Comparison of ENCODE assay signal across 15 cellular contexts in the genomic region with DNA sequence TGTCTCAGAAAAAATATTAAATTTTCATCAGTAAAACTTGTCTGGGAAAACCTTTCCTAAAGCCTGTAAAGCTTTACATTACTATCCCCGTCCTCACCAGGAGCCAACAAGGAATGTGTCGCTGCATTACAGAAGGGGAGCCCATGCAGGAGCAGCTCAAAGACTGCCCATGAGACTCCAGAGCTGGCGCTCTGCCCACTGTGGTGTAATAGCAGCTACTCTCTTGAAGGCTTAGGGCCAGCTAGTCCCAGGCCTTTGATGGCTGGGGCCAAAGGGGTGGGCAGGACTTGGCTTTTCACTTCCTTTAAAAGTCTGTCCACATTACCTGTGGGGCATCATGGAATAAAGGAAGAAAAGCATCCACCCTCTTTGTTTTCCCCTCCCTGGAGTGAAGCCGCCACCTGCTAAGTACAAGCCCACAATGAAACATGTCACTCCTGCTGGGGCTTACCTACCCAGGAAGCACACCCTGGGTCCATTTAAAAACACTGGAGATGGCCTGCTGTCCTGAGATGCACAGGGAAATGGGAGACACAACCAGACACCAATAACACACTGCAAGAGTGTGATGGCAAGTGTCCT.
A peak's percentile ranks its signal among the peaks of the same experiment; 100 is the strongest.
DNase-seq lines count a peak whose midpoint lies in the region; ATAC-seq and TF ChIP-seq lines count a peak whose summit lies in the region.
"Had no signal": no experiment of that assay in that cellular context is flagged by ENCODE, and none has a peak within 500 bp of the region (broad histone marks: within the 10 kb centered on the region; RNA-seq: fewer than 3 reads in every experiment).

No MANE protein-coding gene starts in this region.

- CTCF ChIA-PET in HEK293 (lab: Yijun Ruan, JAX): interaction anchor here (1.2 kb wide), 1 partner anchor 164 kb away, joined by 3 read pairs; no protein-coding TSS in a partner anchor
- CTCF ChIA-PET in GM10248 (lab: Yijun Ruan, JAX): interaction anchor here (1.3 kb wide), 1 partner anchor 12 kb away, joined by 3 read pairs; no protein-coding TSS in a partner anchor

- H3K9me3 ChIP-seq in HEK293 (ENCODE audit: control insufficient read depth, insufficient read depth, low read depth, low read length): no peaks in the 10 kb centered on the region
- H3K9me3 ChIP-seq in left ventricle myocardium inferior (replicated peaks): no peaks in the 10 kb centered on the region
- H3K9me3 ChIP-seq in sigmoid colon: no peaks in the 10 kb centered on the region
- H3K9me3 ChIP-seq: gastrocnemius medialis, pancreas had no signal

- H3K4me3 ChIP-seq in HEK293 (ENCODE audit: low read depth, low read length): no peak overlapping the region
- H3K4me3 ChIP-seq in left ventricle myocardium inferior: no peak overlapping the region
- no peak overlapping the region for H3K4me3 ChIP-seq in sigmoid colon
- H3K4me3 ChIP-seq: dorsolateral prefrontal cortex, gastrocnemius medialis, pancreas, SK-N-MC had no signal

- H3K27ac ChIP-seq in HEK293 (ENCODE audit: extremely low read depth, low read depth, low read length): no peak overlapping the region
- no peak overlapping the region for H3K27ac ChIP-seq in left ventricle myocardium inferior (replicated peaks)
- H3K27ac ChIP-seq in sigmoid colon: no peak overlapping the region
- H3K27ac ChIP-seq: dorsolateral prefrontal cortex, gastrocnemius medialis, pancreas, SK-N-MC had no signal

- no peaks in the 10 kb centered on the region; the same call in 1 of the 2 replicates for H3K4me1 ChIP-seq in HEK293 (ENCODE audit: control insufficient read depth, insufficient read depth, low read length)
- H3K4me1 ChIP-seq in left ventricle myocardium inferior: peaks cover 36% of the 10 kb centered on the region
- peaks cover 0 to 37% (median 35%) of the 10 kb centered on the region in 4 donors for H3K4me1 ChIP-seq in sigmoid colon
- H3K4me1 ChIP-seq: pancreas had no signal

- TF ChIP-seq CTCF in HEK293 (tag by site-specific recombination; IDR thresholded peaks at IDR 0.05) (no peak), left ventricle myocardium inferior (IDR thresholded peaks at IDR 0.05; ENCODE audit: borderline replicate concordance) (no peak), sigmoid colon (IDR thresholded peaks at IDR 0.05) (no peak), GM10248 (IDR thresholded peaks at IDR 0.05; ENCODE audit: control extremely low read depth, extremely low read depth, low read depth, missing control alignments) (no peak)

- no peaks in the 10 kb centered on the region for H3K27me3 ChIP-seq in left ventricle myocardium inferior (ENCODE audit: low read depth)
- no peaks in the 10 kb centered on the region for H3K27me3 ChIP-seq in sigmoid colon
- H3K27me3 ChIP-seq: gastrocnemius medialis, pancreas had no signal

- DNase-seq in astrocyte of the hippocampus (ENCODE audit: low read depth, low spot score) (peak; percentile 74), left ventricle myocardium inferior (peak; percentile 78), sigmoid colon (peak; percentile 90), NCI-H187 treated with DMSO at 0.1 percent for 48 hours (lab: John Stamatoyannopoulos, UW) (no peak), GM10248 (ENCODE audit: extremely low spot score) (no peak)
- DNase-seq in stimulated activated naive CD4-positive, alpha-beta T cell (lab: John Stamatoyannopoulos, UW): no peak
- DNase-seq: activated CD4-positive, alpha-beta memory T cell treated with anti-CD3 and anti-CD28 coated beads, Interleukin-2, amount 10 ng/mL, durations not matched to agents 7 days and 5 days; NCI-H345; OCI-M1 had no signal

- TF ChIP-seq EP300 in sigmoid colon (IDR thresholded peaks at IDR 0.05): no peak

- intact Hi-C loops in left ventricle myocardium inferior (cut with micrococcal nuclease): no loop called here
- intact Hi-C loops in sigmoid colon (cut with DNase I): no loop called here

- no peak for ATAC-seq in GM21360 (IDR thresholded peaks at IDR 0.05; ENCODE audit: unreplicated experiment)

- WGBS in sigmoid colon, 2 donors: 95 to 96% methylated on average over 4 of the region's 4 CpGs

- no peaks in the 10 kb centered on the region for H3K36me3 ChIP-seq in HEK293 (ENCODE audit: control insufficient read depth in 2 of 2, insufficient read depth in 1 of 2, low read length in 2 of 2)
- no peaks in the 10 kb centered on the region for H3K36me3 ChIP-seq in left ventricle myocardium inferior
- H3K36me3 ChIP-seq in sigmoid colon: no peaks in the 10 kb centered on the region
- H3K36me3 ChIP-seq: gastrocnemius medialis, pancreas had no signal

- no peak for TF ChIP-seq POLR2A in sigmoid colon (IDR thresholded peaks at IDR 0.05)

- POLR2A ChIA-PET in HEK293 (lab: Yijun Ruan, JAX) (no interaction called here), GM10248 (lab: Yijun Ruan, JAX) (no interaction called here)

TF ChIP-seq in HEK293, 187 proteins besides CTCF, POLR2A, EP300 and RAD21:
- no peak for TF ChIP-seq ZNF37A (tag by site-specific recombination; IDR thresholded peaks at IDR 0.05)
- no peak for TF ChIP-seq ZNF658 (tag by site-specific recombination; IDR thresholded peaks at IDR 0.05)
- TF ChIP-seq, protein P1, sequence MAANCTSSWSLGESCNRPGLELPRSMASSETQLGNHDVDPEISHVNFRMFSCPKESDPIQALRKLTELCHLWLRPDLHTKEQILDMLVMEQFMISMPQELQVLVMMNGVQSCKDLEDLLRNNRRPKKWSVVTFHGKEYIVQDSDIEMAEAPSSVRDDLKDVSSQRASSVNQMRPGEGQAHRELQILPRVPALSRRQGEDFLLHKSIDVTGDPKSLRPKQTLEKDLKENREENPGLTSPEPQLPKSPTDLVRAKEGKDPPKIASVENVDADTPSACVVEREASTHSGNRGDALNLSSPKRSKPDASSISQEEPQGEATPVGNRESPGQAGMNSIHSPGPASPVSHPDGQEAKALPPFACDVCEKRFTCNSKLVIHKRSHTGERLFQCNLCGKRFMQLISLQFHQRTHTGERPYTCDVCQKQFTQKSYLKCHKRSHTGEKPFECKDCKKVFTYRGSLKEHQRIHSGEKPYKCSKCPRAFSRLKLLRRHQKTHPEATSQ (tag by site-specific recombination; IDR thresholded peaks at IDR 0.05): no peak
- TF ChIP-seq ZSCAN16 (tag by site-specific recombination; IDR thresholded peaks at IDR 0.05): no peak
- no peak for TF ChIP-seq PRDM1 (tag by site-specific recombination; IDR thresholded peaks at IDR 0.05)
- peak; percentile 80 for TF ChIP-seq ZIC2 (tag by site-specific recombination; IDR thresholded peaks at IDR 0.05)

Comparison
In these comparisons a context has a peak if more than half of its experiments do, and no peak if none do; other contexts are left out.
1. DNase-seq: peak in astrocyte of the hippocampus (single experiment), left ventricle myocardium inferior (single experiment) and sigmoid colon (single experiment); none in stimulated activated naive CD4-positive, alpha-beta T cell (0 of 6), NCI-H187 treated with DMSO at 0.1 percent for 48 hours (single experiment) and GM10248 (single experiment).